Comparison of ENCODE assay signal across 21 cellular contexts in genomic region chr6:167437888-167438484, GRCh38.
"Had no signal": no experiment of that assay in that cellular context is flagged by ENCODE, and none has a peak within 500 bp of the region (broad histone marks: within the 10 kb centered on the region; RNA-seq: fewer than 3 reads in every experiment).

No MANE protein-coding gene starts in this region.

- H3K27me3 ChIP-seq: gastrocnemius medialis, pancreas, right lobe of liver, suprapubic skin, transverse colon had no signal

- H3K36me3 ChIP-seq: gastrocnemius medialis, lower lobe of right lung, neutrophil, pancreas, right lobe of liver, suprapubic skin, transverse colon had no signal

- H3K36me3 Mint-ChIP-seq: naive thymus-derived CD8-positive, alpha-beta T cell had no signal

- ATAC-seq: effector memory CD8-positive, alpha-beta T cell; gastrocnemius medialis; left ventricle myocardium superior; lower lobe of right lung; naive thymus-derived CD8-positive, alpha-beta T cell; pancreas; stimulated activated naive CD8-positive, alpha-beta T cell treated with anti-CD3 and anti-CD28 coated beads, Interleukin-15, amount 100 ng/mL, for 72 hours had no signal

- H3K9me3 ChIP-seq: gastrocnemius medialis, lower lobe of right lung, neutrophil, pancreas, right lobe of liver, suprapubic skin, transverse colon had no signal

- H3K27ac ChIP-seq: gastrocnemius medialis, lower lobe of right lung, neutrophil, pancreas, right lobe of liver, suprapubic skin, transverse colon had no signal

- H3K4me1 ChIP-seq: gastrocnemius medialis, pancreas, right lobe of liver, suprapubic skin, transverse colon had no signal

- H3K27me3 Mint-ChIP-seq: progenitor cell of endocrine pancreas had no signal

- H3K4me3 Mint-ChIP-seq: effector memory CD8-positive, alpha-beta T cell; naive thymus-derived CD8-positive, alpha-beta T cell; nephron progenitor cell; stimulated activated naive CD8-positive, alpha-beta T cell treated with anti-CD3 and anti-CD28 coated beads, Interleukin-15, amount 100 ng/mL, for 72 hours had no signal

- H3K27ac Mint-ChIP-seq: effector memory CD8-positive, alpha-beta T cell; naive thymus-derived CD8-positive, alpha-beta T cell; nephron progenitor cell; progenitor cell of endocrine pancreas; stimulated activated naive CD8-positive, alpha-beta T cell treated with anti-CD3 and anti-CD28 coated beads, Interleukin-15, amount 100 ng/mL, for 72 hours had no signal

- H3K4me1 Mint-ChIP-seq: naive thymus-derived CD8-positive, alpha-beta T cell; stimulated activated naive CD8-positive, alpha-beta T cell treated with anti-CD3 and anti-CD28 coated beads, Interleukin-15, amount 100 ng/mL, for 72 hours had no signal

- DNase-seq: cortex of kidney; effector memory CD8-positive, alpha-beta T cell; erythroblast; gastrocnemius medialis; head of caudate nucleus; left ventricle myocardium superior; lower lobe of right lung; naive thymus-derived CD8-positive, alpha-beta T cell; nephron progenitor cell; pancreas; right lobe of liver; small intestine; stimulated activated CD4-positive, alpha-beta T cell treated with anti-CD3 and anti-CD28 coated beads, Interleukin-15, amount 100 ng/mL, for 24 hours; stimulated activated CD4-positive, alpha-beta T cell treated with anti-CD3 and anti-CD28 coated beads, Interleukin-2, amount 100 ng/mL, for 48 hours; stimulated activated CD8-positive, alpha-beta memory T cell treated with anti-CD3 and anti-CD28 coated beads, Interleukin-4, amount 100 ng/mL, for 48 hours; stimulated activated naive CD4-positive, alpha-beta T cell; stimulated activated naive CD8-positive, alpha-beta T cell treated with anti-CD3 and anti-CD28 coated beads, Interleukin-15, amount 100 ng/mL, for 72 hours; transverse colon had no signal

- H3K9me3 Mint-ChIP-seq: effector memory CD8-positive, alpha-beta T cell; naive thymus-derived CD8-positive, alpha-beta T cell; stimulated activated naive CD8-positive, alpha-beta T cell treated with anti-CD3 and anti-CD28 coated beads, Interleukin-15, amount 100 ng/mL, for 72 hours had no signal

- H3K4me3 ChIP-seq: gastrocnemius medialis, lower lobe of right lung, pancreas, right lobe of liver, suprapubic skin, transverse colon had no signal
